ENCODE assay signal across 1 cellular context in the genomic region with DNA sequence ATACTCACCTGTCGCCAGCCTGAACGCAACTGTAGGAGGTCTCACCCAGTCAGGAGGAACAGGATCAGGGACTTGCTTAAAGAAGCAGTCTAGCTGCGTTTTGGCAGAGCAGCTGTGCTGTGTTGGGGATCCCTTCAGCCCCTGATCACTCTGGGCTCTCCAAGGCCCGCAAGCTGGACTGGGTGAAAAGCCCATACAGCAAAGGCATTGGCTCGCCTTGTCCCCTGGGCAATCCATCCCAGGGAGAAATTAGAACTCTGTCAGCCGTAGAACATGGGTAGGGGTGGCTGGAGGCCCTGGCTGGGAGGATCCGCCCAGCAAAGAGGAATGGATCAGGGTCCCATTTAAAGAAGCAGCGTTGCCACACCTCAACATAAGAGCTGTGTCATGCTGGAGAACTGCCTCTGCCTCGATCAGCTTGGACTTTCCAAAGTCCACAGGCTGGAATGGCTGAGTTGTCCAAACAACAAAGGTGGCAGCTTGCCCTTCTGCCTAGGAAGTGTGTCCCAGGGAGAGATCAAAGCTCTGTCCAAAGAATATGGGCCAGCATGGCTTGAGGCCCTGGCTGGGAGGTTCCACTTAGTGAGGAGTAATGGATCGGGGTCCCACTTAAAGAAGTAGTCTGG.
A peak's percentile ranks its signal among the peaks of the same experiment; 100 is the strongest.
TF ChIP-seq lines count a peak whose summit lies in the region.

No MANE protein-coding gene starts in this region.

TF ChIP-seq in HepG2, 621 proteins besides CTCF, POLR2A, EP300 and RAD21 (continues in another document):
- TF ChIP-seq HMGA1 (CRISPR knock-in tag; conservative IDR thresholded peaks at IDR 0.05) (no peak), HNRNPK (IDR thresholded peaks at IDR 0.05; ENCODE audit: low read depth, low read length, poor library complexity, severe bottlenecking) (no peak), LCORL (IDR thresholded peaks at IDR 0.05) (no peak), LCORL (CRISPR knock-in tag; IDR thresholded peaks at IDR 0.05) (peak; percentile 33; the same call in 1 of the 2 replicates), HNF4A (CRISPR knock-in tag; IDR thresholded peaks at IDR 0.05) (peak; percentile 93), PAXIP1 (CRISPR knock-in tag; conservative IDR thresholded peaks at IDR 0.05) (peak; percentile 65), ZFAT (CRISPR knock-in tag; conservative IDR thresholded peaks at IDR 0.05) (no peak), YY1 (IDR thresholded peaks at IDR 0.05; ENCODE audit: insufficient read depth, insufficient replicate concordance, low read depth, low read length) (no peak), SOX13 (IDR thresholded peaks at IDR 0.05) (no peak), SOX13 (CRISPR knock-in tag; conservative IDR thresholded peaks at IDR 0.05 in 1 of 2, IDR thresholded peaks at IDR 0.05 in 1 of 2) (peak in 1 of 2 experiments; percentile 56; a peak in 1 of 4 replicates), DRAP1 (CRISPR knock-in tag; IDR thresholded peaks at IDR 0.05) (no peak), ESRRA (CRISPR knock-in tag; IDR thresholded peaks at IDR 0.05; ENCODE audit: low read depth) (no peak; the same call in 1 of the 2 replicates), PHF21A (CRISPR knock-in tag; IDR thresholded peaks at IDR 0.05) (0 out of 2 replicates have a peak, but pooled peaks have one; percentile 20), FOXM1 (CRISPR knock-in tag; IDR thresholded peaks at IDR 0.05) (no peak), SP2 (CRISPR knock-in tag; IDR thresholded peaks at IDR 0.05) (no peak), BORCS8-MEF2B (CRISPR knock-in tag; IDR thresholded peaks at IDR 0.05) (no peak), SALL1 (CRISPR knock-in tag; IDR thresholded peaks at IDR 0.05) (peak; percentile 66; the same call in 1 of the 2 replicates), FIP1L1 (IDR thresholded peaks at IDR 0.05; ENCODE audit: borderline replicate concordance, insufficient read depth, low read depth, low read length) (no peak), TGIF2 (CRISPR knock-in tag; IDR thresholded peaks at IDR 0.05) (no peak), ZNF547 (CRISPR knock-in tag; IDR thresholded peaks at IDR 0.05) (no peak), STAG1 (CRISPR knock-in tag; IDR thresholded peaks at IDR 0.05) (no peak), RFXANK (CRISPR knock-in tag; IDR thresholded peaks at IDR 0.05) (no peak), KDM2A (CRISPR knock-in tag; IDR thresholded peaks at IDR 0.05; ENCODE audit: borderline replicate concordance, low read depth) (no peak), MAF1 (CRISPR knock-in tag; IDR thresholded peaks at IDR 0.05; ENCODE audit: borderline replicate concordance) (no peak), SRSF9 (IDR thresholded peaks at IDR 0.05; ENCODE audit: borderline replicate concordance, insufficient read depth, low read depth, low read length, poor library complexity, severe bottlenecking) (no peak), ZNF780A (CRISPR knock-in tag; IDR thresholded peaks at IDR 0.05) (no peak), CENPT (CRISPR knock-in tag; IDR thresholded peaks at IDR 0.05; ENCODE audit: low read depth) (no peak), ZNF383 (CRISPR knock-in tag; IDR thresholded peaks at IDR 0.05; ENCODE audit: borderline replicate concordance) (no peak), SAFB2 (CRISPR knock-in tag; IDR thresholded peaks at IDR 0.05; ENCODE audit: borderline replicate concordance, low read depth) (no peak), POGZ (CRISPR knock-in tag; IDR thresholded peaks at IDR 0.05) (peak; percentile 47), MAFG (CRISPR knock-in tag; IDR thresholded peaks at IDR 0.05) (peak; percentile 77), ZNF564 (CRISPR knock-in tag; IDR thresholded peaks at IDR 0.05) (no peak), NR2F1 (CRISPR knock-in tag; IDR thresholded peaks at IDR 0.05) (no peak), FOXO4 (CRISPR knock-in tag; conservative IDR thresholded peaks at IDR 0.05) (no peak), GATAD1 (CRISPR knock-in tag; IDR thresholded peaks at IDR 0.05) (no peak), MAFF (IDR thresholded peaks at IDR 0.05; ENCODE audit: low read depth, low read length) (peak; percentile 43; the same call in 1 of the 2 replicates), NFE2 (CRISPR knock-in tag; IDR thresholded peaks at IDR 0.05) (no peak), CHD2 (IDR thresholded peaks at IDR 0.05; ENCODE audit: low read depth, low read length) (no peak), NCOA2 (CRISPR knock-in tag; IDR thresholded peaks at IDR 0.05) (0 out of 2 replicates have a peak, but pooled peaks have one; percentile 18), ZNF138 (CRISPR knock-in tag; IDR thresholded peaks at IDR 0.05; ENCODE audit: low read depth) (no peak), ONECUT2 (CRISPR knock-in tag; IDR thresholded peaks at IDR 0.05) (no peak), MZF1 (CRISPR knock-in tag; IDR thresholded peaks at IDR 0.05; ENCODE audit: borderline replicate concordance) (no peak), MAFK (conservative IDR thresholded peaks at IDR 0.05 in 1 of 2, IDR thresholded peaks at IDR 0.05 in 1 of 2; ENCODE audit: low read length in 2 of 2) (0 out of 4 replicates have a peak, but pooled peaks have one; percentile 4 to 52), TAF1 (CRISPR knock-in tag; IDR thresholded peaks at IDR 0.05) (no peak), ZKSCAN5 (CRISPR knock-in tag; IDR thresholded peaks at IDR 0.05) (no peak)
- TF ChIP-seq, protein P1, sequence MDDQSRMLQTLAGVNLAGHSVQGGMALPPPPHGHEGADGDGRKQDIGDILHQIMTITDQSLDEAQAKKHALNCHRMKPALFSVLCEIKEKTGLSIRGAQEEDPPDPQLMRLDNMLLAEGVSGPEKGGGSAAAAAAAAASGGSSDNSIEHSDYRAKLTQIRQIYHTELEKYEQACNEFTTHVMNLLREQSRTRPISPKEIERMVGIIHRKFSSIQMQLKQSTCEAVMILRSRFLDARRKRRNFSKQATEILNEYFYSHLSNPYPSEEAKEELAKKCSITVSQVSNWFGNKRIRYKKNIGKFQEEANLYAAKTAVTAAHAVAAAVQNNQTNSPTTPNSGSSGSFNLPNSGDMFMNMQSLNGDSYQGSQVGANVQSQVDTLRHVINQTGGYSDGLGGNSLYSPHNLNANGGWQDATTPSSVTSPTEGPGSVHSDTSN (CRISPR knock-in tag; IDR thresholded peaks at IDR 0.05; ENCODE audit: borderline replicate concordance), result no peak
- TF ChIP-seq, protein P2, sequence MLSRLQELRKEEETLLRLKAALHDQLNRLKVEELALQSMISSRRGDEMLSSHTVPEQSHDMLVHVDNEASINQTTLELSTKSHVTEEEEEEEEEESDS (CRISPR knock-in tag; IDR thresholded peaks at IDR 0.05; ENCODE audit: borderline replicate concordance), result no peak
- TF ChIP-seq, protein P3, sequence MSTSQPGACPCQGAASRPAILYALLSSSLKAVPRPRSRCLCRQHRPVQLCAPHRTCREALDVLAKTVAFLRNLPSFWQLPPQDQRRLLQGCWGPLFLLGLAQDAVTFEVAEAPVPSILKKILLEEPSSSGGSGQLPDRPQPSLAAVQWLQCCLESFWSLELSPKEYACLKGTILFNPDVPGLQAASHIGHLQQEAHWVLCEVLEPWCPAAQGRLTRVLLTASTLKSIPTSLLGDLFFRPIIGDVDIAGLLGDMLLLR (CRISPR knock-in tag; IDR thresholded peaks at IDR 0.05), result no peak
- TF ChIP-seq, protein P4, sequence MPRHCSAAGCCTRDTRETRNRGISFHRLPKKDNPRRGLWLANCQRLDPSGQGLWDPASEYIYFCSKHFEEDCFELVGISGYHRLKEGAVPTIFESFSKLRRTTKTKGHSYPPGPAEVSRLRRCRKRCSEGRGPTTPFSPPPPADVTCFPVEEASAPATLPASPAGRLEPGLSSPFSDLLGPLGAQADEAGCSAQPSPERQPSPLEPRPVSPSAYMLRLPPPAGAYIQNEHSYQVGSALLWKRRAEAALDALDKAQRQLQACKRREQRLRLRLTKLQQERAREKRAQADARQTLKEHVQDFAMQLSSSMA (CRISPR knock-in tag; IDR thresholded peaks at IDR 0.05), result no peak
- TF ChIP-seq, protein P5, sequence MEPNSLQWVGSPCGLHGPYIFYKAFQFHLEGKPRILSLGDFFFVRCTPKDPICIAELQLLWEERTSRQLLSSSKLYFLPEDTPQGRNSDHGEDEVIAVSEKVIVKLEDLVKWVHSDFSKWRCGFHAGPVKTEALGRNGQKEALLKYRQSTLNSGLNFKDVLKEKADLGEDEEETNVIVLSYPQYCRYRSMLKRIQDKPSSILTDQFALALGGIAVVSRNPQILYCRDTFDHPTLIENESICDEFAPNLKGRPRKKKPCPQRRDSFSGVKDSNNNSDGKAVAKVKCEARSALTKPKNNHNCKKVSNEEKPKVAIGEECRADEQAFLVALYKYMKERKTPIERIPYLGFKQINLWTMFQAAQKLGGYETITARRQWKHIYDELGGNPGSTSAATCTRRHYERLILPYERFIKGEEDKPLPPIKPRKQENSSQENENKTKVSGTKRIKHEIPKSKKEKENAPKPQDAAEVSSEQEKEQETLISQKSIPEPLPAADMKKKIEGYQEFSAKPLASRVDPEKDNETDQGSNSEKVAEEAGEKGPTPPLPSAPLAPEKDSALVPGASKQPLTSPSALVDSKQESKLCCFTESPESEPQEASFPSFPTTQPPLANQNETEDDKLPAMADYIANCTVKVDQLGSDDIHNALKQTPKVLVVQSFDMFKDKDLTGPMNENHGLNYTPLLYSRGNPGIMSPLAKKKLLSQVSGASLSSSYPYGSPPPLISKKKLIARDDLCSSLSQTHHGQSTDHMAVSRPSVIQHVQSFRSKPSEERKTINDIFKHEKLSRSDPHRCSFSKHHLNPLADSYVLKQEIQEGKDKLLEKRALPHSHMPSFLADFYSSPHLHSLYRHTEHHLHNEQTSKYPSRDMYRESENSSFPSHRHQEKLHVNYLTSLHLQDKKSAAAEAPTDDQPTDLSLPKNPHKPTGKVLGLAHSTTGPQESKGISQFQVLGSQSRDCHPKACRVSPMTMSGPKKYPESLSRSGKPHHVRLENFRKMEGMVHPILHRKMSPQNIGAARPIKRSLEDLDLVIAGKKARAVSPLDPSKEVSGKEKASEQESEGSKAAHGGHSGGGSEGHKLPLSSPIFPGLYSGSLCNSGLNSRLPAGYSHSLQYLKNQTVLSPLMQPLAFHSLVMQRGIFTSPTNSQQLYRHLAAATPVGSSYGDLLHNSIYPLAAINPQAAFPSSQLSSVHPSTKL (CRISPR knock-in tag; IDR thresholded peaks at IDR 0.05), result peak; percentile 65; the same call in 1 of the 2 replicates
- TF ChIP-seq, protein P6, sequence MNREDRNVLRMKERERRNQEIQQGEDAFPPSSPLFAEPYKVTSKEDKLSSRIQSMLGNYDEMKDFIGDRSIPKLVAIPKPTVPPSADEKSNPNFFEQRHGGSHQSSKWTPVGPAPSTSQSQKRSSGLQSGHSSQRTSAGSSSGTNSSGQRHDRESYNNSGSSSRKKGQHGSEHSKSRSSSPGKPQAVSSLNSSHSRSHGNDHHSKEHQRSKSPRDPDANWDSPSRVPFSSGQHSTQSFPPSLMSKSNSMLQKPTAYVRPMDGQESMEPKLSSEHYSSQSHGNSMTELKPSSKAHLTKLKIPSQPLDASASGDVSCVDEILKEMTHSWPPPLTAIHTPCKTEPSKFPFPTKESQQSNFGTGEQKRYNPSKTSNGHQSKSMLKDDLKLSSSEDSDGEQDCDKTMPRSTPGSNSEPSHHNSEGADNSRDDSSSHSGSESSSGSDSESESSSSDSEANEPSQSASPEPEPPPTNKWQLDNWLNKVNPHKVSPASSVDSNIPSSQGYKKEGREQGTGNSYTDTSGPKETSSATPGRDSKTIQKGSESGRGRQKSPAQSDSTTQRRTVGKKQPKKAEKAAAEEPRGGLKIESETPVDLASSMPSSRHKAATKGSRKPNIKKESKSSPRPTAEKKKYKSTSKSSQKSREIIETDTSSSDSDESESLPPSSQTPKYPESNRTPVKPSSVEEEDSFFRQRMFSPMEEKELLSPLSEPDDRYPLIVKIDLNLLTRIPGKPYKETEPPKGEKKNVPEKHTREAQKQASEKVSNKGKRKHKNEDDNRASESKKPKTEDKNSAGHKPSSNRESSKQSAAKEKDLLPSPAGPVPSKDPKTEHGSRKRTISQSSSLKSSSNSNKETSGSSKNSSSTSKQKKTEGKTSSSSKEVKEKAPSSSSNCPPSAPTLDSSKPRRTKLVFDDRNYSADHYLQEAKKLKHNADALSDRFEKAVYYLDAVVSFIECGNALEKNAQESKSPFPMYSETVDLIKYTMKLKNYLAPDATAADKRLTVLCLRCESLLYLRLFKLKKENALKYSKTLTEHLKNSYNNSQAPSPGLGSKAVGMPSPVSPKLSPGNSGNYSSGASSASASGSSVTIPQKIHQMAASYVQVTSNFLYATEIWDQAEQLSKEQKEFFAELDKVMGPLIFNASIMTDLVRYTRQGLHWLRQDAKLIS (CRISPR knock-in tag; IDR thresholded peaks at IDR 0.05), result no peak
